In the genomic region with DNA sequence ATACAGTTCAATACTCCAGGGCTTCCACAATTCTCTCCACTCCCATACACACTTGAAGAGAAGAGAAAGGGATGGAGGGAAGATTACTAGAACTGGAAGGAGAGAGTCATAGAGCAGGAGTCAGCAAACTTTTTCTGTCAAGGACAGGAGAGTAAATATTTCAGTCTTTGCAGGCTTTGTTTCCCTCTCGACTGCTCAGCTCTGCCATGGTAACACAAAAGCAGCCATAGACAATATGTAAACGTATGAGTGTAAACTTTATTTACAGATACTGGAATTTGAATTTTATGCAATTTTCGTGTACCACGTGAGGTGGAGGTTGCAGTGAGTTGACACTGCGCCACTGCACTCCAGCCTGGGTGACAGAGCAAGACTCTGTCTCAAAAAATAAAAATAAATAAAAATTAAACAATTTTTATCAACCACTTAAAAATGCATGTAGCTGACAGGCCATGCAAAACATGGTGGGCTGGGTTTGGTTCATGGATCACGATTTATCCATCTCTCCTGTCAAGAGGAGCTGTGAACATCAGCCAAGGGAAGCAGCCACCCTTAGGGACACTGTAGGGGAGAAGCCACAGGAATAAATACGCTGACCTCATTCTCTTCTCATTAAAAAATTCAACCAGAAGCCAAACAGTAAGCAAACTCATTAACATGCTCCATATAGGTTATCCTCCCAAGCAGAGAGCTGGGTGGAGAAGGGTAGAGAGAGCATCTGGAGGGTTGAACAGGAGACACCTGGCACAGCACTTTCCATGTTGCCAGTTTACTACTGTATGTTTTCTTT, we compare ENCODE assay signal across 24 cellular contexts.
DNase-seq lines count a peak whose midpoint lies in the region; ATAC-seq and TF ChIP-seq lines count a peak whose summit lies in the region.
"Had no signal": no experiment of that assay in that cellular context is flagged by ENCODE, and none has a peak within 500 bp of the region (broad histone marks: within the 10 kb centered on the region; RNA-seq: fewer than 3 reads in every experiment).

No MANE protein-coding gene starts in this region.

- 51 to 57% (median 54%) methylated on average over 7 of the region's 7 CpGs for WGBS in stomach, 5 donors

- no peak for TF ChIP-seq EP300 in stomach (IDR thresholded peaks at IDR 0.05)

- ATAC-seq in left colon = peak; percentile 33
- ATAC-seq in sciatic nerve = peak; percentile 15
- ATAC-seq: gastrocnemius medialis; left cardiac atrium; Panc1; psoas muscle; stimulated activated naive CD8-positive, alpha-beta T cell treated with anti-CD3 and anti-CD28 coated beads, Interleukin-15, amount 100 ng/mL, for 72 hours had no signal

- H3K4me1 ChIP-seq in HEK293 (ENCODE audit: control insufficient read depth, insufficient read depth, low read length) (no peaks in the 10 kb centered on the region), stomach (peaks cover 0 to 12% (median 5%) of the 10 kb centered on the region in 4 donors)
- H3K4me1 ChIP-seq: gastrocnemius medialis, psoas muscle had no signal

- POLR2A ChIA-PET in HEK293 (lab: Yijun Ruan, JAX) = no interaction called here

- H3K36me3 ChIP-seq in HEK293 (ENCODE audit: control insufficient read depth in 2 of 2, insufficient read depth in 1 of 2, low read length in 2 of 2) = no peaks in the 10 kb centered on the region
- H3K36me3 ChIP-seq in stomach = no peaks in the 10 kb centered on the region
- H3K36me3 ChIP-seq: gastrocnemius medialis, neutrophil, tibial nerve had no signal

- H3K9me3 ChIP-seq in HEK293 (ENCODE audit: control insufficient read depth, insufficient read depth, low read depth, low read length) (no peaks in the 10 kb centered on the region), stomach (no peaks in the 10 kb centered on the region)
- H3K9me3 ChIP-seq: gastrocnemius medialis, neutrophil, psoas muscle had no signal

- TF ChIP-seq CTCF in HEK293 (tag by site-specific recombination; IDR thresholded peaks at IDR 0.05) (no peak), stomach (IDR thresholded peaks at IDR 0.05) (no peak)

- intact Hi-C loops in left colon (cut with DNase I, micrococcal nuclease) (no loop called here), sciatic nerve (cut with DNase I) (loop anchor here (5.0 kb wide), 1 partner anchor 735 kb away; no protein-coding TSS in a partner anchor), stomach (cut with DNase I; ENCODE audit: low total_unique reads) (no loop called here)

- CTCF ChIA-PET in HEK293 (lab: Yijun Ruan, JAX) = interaction anchor here (1.0 to 1.6 kb wide), 2 partner anchors 11 to 126 kb away, joined by 3 read pairs; no protein-coding TSS in a partner anchor

- H3K27ac ChIP-seq in HEK293 (ENCODE audit: extremely low read depth, low read depth, low read length) (no peak overlapping the region), stomach (no peak overlapping the region)
- H3K27ac ChIP-seq: gastrocnemius medialis, hepatocyte, neutrophil, psoas muscle, tibial nerve, VCaP had no signal

- DNase-seq in NCI-H510A treated with DMSO at 0.1 percent for 48 hours (lab: John Stamatoyannopoulos, UW) = peak; percentile 34
- no peak for DNase-seq in NCI-H510A (lab: John Stamatoyannopoulos, UW)
- DNase-seq in left colon = no peak
- no peak for DNase-seq in sciatic nerve (ENCODE audit: low spot score)
- no peak for DNase-seq in stomach
- DNase-seq in stimulated activated naive CD4-positive, alpha-beta T cell treated with Interleukin-2 at 50 U/mL for 16 hours (lab: John Stamatoyannopoulos, UW) = no peak
- DNase-seq in dermis blood vessel endothelial cell = no peak
- DNase-seq: activated CD4-positive, alpha-beta T cell treated with anti-CD3 and anti-CD28 coated beads, Interleukin-2, amount 10 ng/mL, durations not matched to agents 7 days and 5 days; activated gamma-delta T cell treated with Interleukin-2 at 50 U/mL for 16 hours; activated T-cell treated with anti-CD3 and anti-CD28 coated beads, Interleukin-2, amount 50 U/mL, for 24 hours; central memory CD4-positive, alpha-beta T cell; EL; gastrocnemius medialis; left cardiac atrium; MV-4-11; NCI-H146; psoas muscle; stimulated activated naive CD8-positive, alpha-beta T cell treated with anti-CD3 and anti-CD28 coated beads, Interleukin-15, amount 100 ng/mL, for 72 hours had no signal

- H3K4me3 ChIP-seq in HEK293 (ENCODE audit: low read depth, low read length) = no peak overlapping the region
- no peak overlapping the region for H3K4me3 ChIP-seq in stomach
- H3K4me3 ChIP-seq: gastrocnemius medialis, hepatocyte, psoas muscle, tibial nerve had no signal

- no peak for TF ChIP-seq POLR2A in stomach (IDR thresholded peaks at IDR 0.05)

- H3K27me3 ChIP-seq in stomach = no peaks in the 10 kb centered on the region
- H3K27me3 ChIP-seq: gastrocnemius medialis, hepatocyte, tibial nerve had no signal

TF ChIP-seq in HEK293, 187 proteins besides CTCF, POLR2A, EP300 and RAD21:
- TF ChIP-seq ZNF555 (tag by site-specific recombination; conservative IDR thresholded peaks at IDR 0.05) = no peak
- TF ChIP-seq, protein P1, sequence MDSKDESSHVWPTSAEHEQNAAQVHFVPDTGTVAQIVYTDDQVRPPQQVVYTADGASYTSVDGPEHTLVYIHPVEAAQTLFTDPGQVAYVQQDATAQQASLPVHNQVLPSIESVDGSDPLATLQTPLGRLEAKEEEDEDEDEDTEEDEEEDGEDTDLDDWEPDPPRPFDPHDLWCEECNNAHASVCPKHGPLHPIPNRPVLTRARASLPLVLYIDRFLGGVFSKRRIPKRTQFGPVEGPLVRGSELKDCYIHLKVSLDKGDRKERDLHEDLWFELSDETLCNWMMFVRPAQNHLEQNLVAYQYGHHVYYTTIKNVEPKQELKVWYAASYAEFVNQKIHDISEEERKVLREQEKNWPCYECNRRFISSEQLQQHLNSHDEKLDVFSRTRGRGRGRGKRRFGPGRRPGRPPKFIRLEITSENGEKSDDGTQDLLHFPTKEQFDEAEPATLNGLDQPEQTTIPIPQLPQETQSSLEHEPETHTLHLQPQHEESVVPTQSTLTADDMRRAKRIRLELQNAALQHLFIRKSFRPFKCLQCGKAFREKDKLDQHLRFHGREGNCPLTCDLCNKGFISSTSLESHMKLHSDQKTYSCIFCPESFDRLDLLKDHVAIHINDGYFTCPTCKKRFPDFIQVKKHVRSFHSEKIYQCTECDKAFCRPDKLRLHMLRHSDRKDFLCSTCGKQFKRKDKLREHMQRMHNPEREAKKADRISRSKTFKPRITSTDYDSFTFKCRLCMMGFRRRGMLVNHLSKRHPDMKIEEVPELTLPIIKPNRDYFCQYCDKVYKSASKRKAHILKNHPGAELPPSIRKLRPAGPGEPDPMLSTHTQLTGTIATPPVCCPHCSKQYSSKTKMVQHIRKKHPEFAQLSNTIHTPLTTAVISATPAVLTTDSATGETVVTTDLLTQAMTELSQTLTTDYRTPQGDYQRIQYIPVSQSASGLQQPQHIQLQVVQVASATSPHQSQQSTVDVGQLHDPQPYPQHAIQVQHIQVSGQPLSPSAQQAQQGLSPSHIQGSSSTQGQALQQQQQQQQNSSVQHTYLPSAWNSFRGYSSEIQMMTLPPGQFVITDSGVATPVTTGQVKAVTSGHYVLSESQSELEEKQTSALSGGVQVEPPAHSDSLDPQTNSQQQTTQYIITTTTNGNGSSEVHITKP (tag by site-specific recombination; IDR thresholded peaks at IDR 0.05) = peak; percentile 67
- TF ChIP-seq GLIS1 (tag by site-specific recombination; IDR thresholded peaks at IDR 0.05) = 0 out of 2 replicates have a peak, but pooled peaks have one; percentile 16
- peak; percentile 66 for TF ChIP-seq ZIC2 (tag by site-specific recombination; IDR thresholded peaks at IDR 0.05)
- no peak for TF ChIP-seq ZNF707 (tag by site-specific recombination; IDR thresholded peaks at IDR 0.05)
